ENCODE assay signal across 8 cellular contexts in the genomic region with DNA sequence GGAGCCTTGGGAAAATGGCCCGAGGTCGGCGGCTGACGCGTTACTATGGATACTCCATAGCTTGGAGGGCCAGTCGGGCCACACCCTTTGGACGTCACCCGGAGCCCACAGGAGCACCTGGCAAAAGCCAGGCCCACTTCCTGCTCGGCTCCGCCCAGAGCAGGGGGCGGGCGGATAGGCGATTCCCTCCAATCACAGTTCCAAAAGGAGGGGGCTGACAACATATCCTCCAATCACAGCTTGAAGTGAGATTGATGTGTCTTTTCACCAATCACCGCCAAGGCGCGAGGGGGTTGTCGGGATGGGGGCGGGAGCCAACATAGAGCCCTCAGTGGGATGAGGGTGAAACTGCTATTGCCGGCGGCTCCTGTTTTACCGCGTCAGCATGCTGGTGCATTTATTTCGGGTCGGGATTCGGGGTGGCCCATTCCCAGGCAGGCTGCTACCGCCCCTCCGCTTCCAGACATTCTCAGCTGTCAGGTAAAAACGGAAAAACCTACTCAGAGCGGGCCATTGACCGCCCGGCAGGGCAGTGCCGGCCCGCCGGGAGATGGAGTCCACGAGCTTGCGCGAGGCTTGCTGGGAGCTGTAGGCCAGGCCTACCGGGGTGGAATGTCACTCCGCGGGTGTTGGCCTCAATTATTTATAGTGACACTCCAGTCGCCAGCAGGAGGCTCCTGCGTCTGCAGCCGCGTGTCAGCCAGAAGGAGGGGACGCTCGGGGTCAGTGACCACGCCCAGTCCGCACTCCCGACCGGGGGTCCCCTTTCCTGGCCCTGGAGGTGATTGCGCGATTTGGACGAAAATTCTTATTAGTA. TPM values are rescaled to one million over a fixed set of nuclear protein-coding genes. Genes with fewer than 3 reads are reported as not detected.
A peak's percentile ranks its signal among the peaks of the same experiment; 100 is the strongest.
DNase-seq lines count a peak whose midpoint lies in the region; ATAC-seq and TF ChIP-seq lines count a peak whose summit lies in the region.

A gene (plus strand): TSS at position 320 of the 817 bp plus-strand sequence. CDS start 66 bp downstream, at position 386.

- H3K4me1 ChIP-seq in SK-N-SH (ENCODE audit: control insufficient read depth in 1 of 2, insufficient read depth in 2 of 2, low read depth in 1 of 2, low read length in 1 of 2) = peaks cover 7 to 10% of the 10 kb centered on the region in 2 experiments; a peak in 2 of 4 replicates
- peaks cover 0 to 23% (median 4%) of the 10 kb centered on the region in 3 donors for H3K4me1 ChIP-seq in gastroesophageal sphincter

- peak within 1 kb of the TSS; percentile 69 to 90 for H3K27ac ChIP-seq in SK-N-SH (ENCODE audit: low read depth in 2 of 2, low read length in 1 of 2)
- peak within 1 kb of the TSS; percentile 16 to 90 (median 84) for H3K27ac ChIP-seq in gastroesophageal sphincter

- H3K9ac ChIP-seq in SK-N-SH = peak within 1 kb of the TSS; percentile 74

- ATAC-seq in HG02588 (IDR thresholded peaks at IDR 0.05; ENCODE audit: unreplicated experiment) (peak; percentile 98), gastroesophageal sphincter (peak; percentile 97)

- no peaks in the 10 kb centered on the region for H3K9me3 ChIP-seq in SK-N-SH
- H3K9me3 ChIP-seq in gastroesophageal sphincter = no peaks in the 10 kb centered on the region

- H2AFZ ChIP-seq in SK-N-SH (ENCODE audit: low read depth) = peak within 1 kb of the TSS; percentile 98

- TF ChIP-seq EP300 in SK-N-SH (IDR thresholded peaks at IDR 0.05; ENCODE audit: borderline replicate concordance in 1 of 2, low read depth in 1 of 2, low read length in 1 of 2) (no peak), gastroesophageal sphincter (IDR thresholded peaks at IDR 0.05) (no peak)

- peak; percentile 15 to 16 for TF ChIP-seq POLR2A in gastroesophageal sphincter (IDR thresholded peaks at IDR 0.05)

- 2% methylated on average over 44 of the region's 53 CpGs for whole genome bisulfite sequencing in SK-N-SH (ENCODE audit: low lambda C conversion rate)
- WGBS in gastroesophageal sphincter (ENCODE audit: low coverage in 1 of 2), 2 donors = 0% methylated on average over 5 of the region's 53 CpGs; no CpG with 5 or more reads in 1 of the 2 donors

- no peaks in the 10 kb centered on the region for H3K9me2 ChIP-seq in SK-N-SH

- H3K36me3 ChIP-seq in SK-N-SH (replicated peaks in 1 of 2; ENCODE audit: control insufficient read depth in 1 of 2, insufficient read depth in 2 of 2, low read length in 1 of 2) = peaks cover 0 to 15% of the 10 kb centered on the region in 2 experiments
- H3K36me3 ChIP-seq in gastroesophageal sphincter = peaks cover 0 to 22% of the 10 kb centered on the region in 2 donors

- H3K79me2 ChIP-seq in SK-N-SH (ENCODE audit: insufficient read depth) = peaks cover 46% of the 10 kb centered on the region

- DNase-seq in GM10266 (ENCODE audit: extremely low spot score) (peak; percentile 99), NCI-H1048 (lab: John Stamatoyannopoulos, UW) (peak; percentile 96), SK-N-SH (peak; percentile 100), non-pigmented ciliary epithelial cell (ENCODE audit: low read depth) (peak; percentile 97), superior temporal gyrus (ENCODE audit: extremely low spot score) (peak; percentile 98)
- DNase-seq in activated naive CD4-positive, alpha-beta T cell treated with anti-CD3 and anti-CD28 coated beads, Interleukin-2, amount 50 U/mL, for 16 hours = peak; percentile 96

- peak; percentile 36 for TF ChIP-seq CTCF in GM10266 (IDR thresholded peaks at IDR 0.05; ENCODE audit: control insufficient read depth, insufficient read depth, low read depth, missing control alignments)
- TF ChIP-seq CTCF in SK-N-SH (IDR thresholded peaks at IDR 0.05) = peak; percentile 59
- TF ChIP-seq CTCF in gastroesophageal sphincter (IDR thresholded peaks at IDR 0.05) = peak in 2 of 4 experiments; percentile 47 to 66

- CTCF ChIA-PET in SK-N-SH (lab: Yijun Ruan, JAX) = interaction anchor here (0.7 to 6.4 kb wide), 26 partner anchors 8 to 250 kb away, joined by 3 to 73 read pairs (median 4); a partner anchor contains a TSS

- TF ChIP-seq RAD21 in SK-N-SH (IDR thresholded peaks at IDR 0.05; ENCODE audit: low read length) = peak; percentile 83

- peak within 1 kb of the TSS; percentile 89 for H3K4me2 ChIP-seq in SK-N-SH

- POLR2A ChIA-PET in SK-N-SH (lab: Yijun Ruan, JAX) = interaction anchor here (0.9 to 2.3 kb wide), 17 partner anchors 10 to 241 kb away, joined by 3 to 15 read pairs (median 5); a partner anchor contains a TSS

- H3K4me3 ChIP-seq in SK-N-SH (ENCODE audit: low read depth in 2 of 2, low read length in 1 of 2) (peak within 1 kb of the TSS; percentile 84 to 85), gastroesophageal sphincter (peak within 1 kb of the TSS; percentile 37 to 73)

- H4K20me1 ChIP-seq in SK-N-SH (ENCODE audit: insufficient read depth) = no peaks in the 10 kb centered on the region

- H3K27me3 ChIP-seq in SK-N-SH (ENCODE audit: insufficient read depth) (no peaks in the 10 kb centered on the region), gastroesophageal sphincter (peaks cover 8% of the 10 kb centered on the region)

- peaks cover 5% of the 10 kb centered on the region for H3F3A ChIP-seq in SK-N-SH (replicated peaks; ENCODE audit: insufficient read depth)

TF ChIP-seq in SK-N-SH, 30 proteins besides CTCF, POLR2A, EP300 and RAD21 (continues in another document):
- TF ChIP-seq FOXM1 (IDR thresholded peaks at IDR 0.05; ENCODE audit: low read depth) (no peak), TAF1 (IDR thresholded peaks at IDR 0.05; ENCODE audit: borderline replicate concordance, low read depth, low read length) (no peak; the same call in none of the 2 replicates), POLR2AphosphoS5 (IDR thresholded peaks at IDR 0.05; ENCODE audit: low read depth, low read length) (peak; percentile 84), GABPA (IDR thresholded peaks at IDR 0.05; ENCODE audit: low read depth) (peak; percentile 53), ELF1 (IDR thresholded peaks at IDR 0.05) (peak; percentile 86), NFIC (IDR thresholded peaks at IDR 0.05; ENCODE audit: borderline replicate concordance) (peak; percentile 55; the same call in 1 of the 2 replicates), EZH2phosphoT487 (IDR thresholded peaks at IDR 0.05; ENCODE audit: borderline replicate concordance, low read depth) (no peak), GATA2 (CRISPR knock-in tag; IDR thresholded peaks at IDR 0.05) (no peak), RFX5 (IDR thresholded peaks at IDR 0.05; ENCODE audit: low read length) (peak; percentile 12; the same call in 1 of the 2 replicates), YY1 (IDR thresholded peaks at IDR 0.05; ENCODE audit: low read depth) (peak; percentile 80), CHD2 (IDR thresholded peaks at IDR 0.05; ENCODE audit: low read length, partially characterized antibody) (peak; percentile 95), RXRA (IDR thresholded peaks at IDR 0.05; ENCODE audit: borderline replicate concordance, low read depth) (no peak), TEAD4 (IDR thresholded peaks at IDR 0.05; ENCODE audit: borderline replicate concordance, insufficient read depth) (peak; percentile 48; the same call in 1 of the 2 replicates)
- TF ChIP-seq, protein P1, sequence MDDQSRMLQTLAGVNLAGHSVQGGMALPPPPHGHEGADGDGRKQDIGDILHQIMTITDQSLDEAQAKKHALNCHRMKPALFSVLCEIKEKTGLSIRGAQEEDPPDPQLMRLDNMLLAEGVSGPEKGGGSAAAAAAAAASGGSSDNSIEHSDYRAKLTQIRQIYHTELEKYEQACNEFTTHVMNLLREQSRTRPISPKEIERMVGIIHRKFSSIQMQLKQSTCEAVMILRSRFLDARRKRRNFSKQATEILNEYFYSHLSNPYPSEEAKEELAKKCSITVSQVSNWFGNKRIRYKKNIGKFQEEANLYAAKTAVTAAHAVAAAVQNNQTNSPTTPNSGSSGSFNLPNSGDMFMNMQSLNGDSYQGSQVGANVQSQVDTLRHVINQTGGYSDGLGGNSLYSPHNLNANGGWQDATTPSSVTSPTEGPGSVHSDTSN (IDR thresholded peaks at IDR 0.05) = peak; percentile 99
- TF ChIP-seq, protein P2, sequence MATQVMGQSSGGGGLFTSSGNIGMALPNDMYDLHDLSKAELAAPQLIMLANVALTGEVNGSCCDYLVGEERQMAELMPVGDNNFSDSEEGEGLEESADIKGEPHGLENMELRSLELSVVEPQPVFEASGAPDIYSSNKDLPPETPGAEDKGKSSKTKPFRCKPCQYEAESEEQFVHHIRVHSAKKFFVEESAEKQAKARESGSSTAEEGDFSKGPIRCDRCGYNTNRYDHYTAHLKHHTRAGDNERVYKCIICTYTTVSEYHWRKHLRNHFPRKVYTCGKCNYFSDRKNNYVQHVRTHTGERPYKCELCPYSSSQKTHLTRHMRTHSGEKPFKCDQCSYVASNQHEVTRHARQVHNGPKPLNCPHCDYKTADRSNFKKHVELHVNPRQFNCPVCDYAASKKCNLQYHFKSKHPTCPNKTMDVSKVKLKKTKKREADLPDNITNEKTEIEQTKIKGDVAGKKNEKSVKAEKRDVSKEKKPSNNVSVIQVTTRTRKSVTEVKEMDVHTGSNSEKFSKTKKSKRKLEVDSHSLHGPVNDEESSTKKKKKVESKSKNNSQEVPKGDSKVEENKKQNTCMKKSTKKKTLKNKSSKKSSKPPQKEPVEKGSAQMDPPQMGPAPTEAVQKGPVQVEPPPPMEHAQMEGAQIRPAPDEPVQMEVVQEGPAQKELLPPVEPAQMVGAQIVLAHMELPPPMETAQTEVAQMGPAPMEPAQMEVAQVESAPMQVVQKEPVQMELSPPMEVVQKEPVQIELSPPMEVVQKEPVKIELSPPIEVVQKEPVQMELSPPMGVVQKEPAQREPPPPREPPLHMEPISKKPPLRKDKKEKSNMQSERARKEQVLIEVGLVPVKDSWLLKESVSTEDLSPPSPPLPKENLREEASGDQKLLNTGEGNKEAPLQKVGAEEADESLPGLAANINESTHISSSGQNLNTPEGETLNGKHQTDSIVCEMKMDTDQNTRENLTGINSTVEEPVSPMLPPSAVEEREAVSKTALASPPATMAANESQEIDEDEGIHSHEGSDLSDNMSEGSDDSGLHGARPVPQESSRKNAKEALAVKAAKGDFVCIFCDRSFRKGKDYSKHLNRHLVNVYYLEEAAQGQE (IDR thresholded peaks at IDR 0.05; ENCODE audit: low read depth, low read length) = no peak; the same call in 1 of the 2 replicates
- TF ChIP-seq, protein P3, sequence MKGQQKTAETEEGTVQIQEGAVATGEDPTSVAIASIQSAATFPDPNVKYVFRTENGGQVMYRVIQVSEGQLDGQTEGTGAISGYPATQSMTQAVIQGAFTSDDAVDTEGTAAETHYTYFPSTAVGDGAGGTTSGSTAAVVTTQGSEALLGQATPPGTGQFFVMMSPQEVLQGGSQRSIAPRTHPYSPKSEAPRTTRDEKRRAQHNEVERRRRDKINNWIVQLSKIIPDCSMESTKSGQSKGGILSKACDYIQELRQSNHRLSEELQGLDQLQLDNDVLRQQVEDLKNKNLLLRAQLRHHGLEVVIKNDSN (IDR thresholded peaks at IDR 0.05; ENCODE audit: borderline replicate concordance, low read depth) = no peak; the same call in 1 of the 2 replicates

RNA-seq across cellular contexts. Expression of the gene that starts here (rescaled TPM):
- 36.0 and 38.3 TPM in 2 replicates for polyA plus RNA-seq in SK-N-SH (2012; rRNA removed)
- polyA plus RNA-seq in SK-N-SH (2012; cell fraction: cytosol; rRNA removed) = 7.9 and 16.1 TPM in 2 replicates
- polyA plus RNA-seq in SK-N-SH (2012; cell fraction: nucleus; rRNA removed) = 145 and 146 TPM in 2 replicates
- total RNA-seq in gastroesophageal sphincter = 10 to 100 TPM; 13.2 to 33.0 (median 18.8) TPM

Comparison
In these comparisons a context has a peak if more than half of its experiments do, and no peak if none do; other contexts are left out.
1. Peak in every context shown above with its lines: DNase-seq, ATAC-seq, H3K4me3 ChIP-seq and H3K27ac ChIP-seq.